Comparison of ENCODE assay signal across 30 cellular contexts in the genomic region with DNA sequence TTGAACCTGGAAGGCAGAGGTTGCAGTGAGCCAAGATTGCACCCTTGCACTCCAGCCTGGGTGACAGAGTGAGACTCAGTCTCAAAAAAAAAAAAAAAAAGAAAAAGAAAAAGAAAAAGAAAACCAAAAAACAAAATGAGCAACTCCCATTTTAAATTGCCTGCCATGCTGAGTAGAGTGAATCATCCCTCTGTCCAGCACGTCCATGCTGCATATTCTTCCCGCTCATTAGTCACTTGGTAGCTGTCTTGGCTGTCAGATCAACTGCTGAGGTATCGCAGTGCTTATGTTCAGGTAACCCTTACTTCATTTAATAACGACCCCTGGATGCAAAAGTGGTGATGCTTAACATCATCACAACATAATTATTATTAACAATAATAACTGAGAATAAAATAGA.
A peak's percentile ranks its signal among the peaks of the same experiment; 100 is the strongest.
DNase-seq lines count a peak whose midpoint lies in the region; ATAC-seq and TF ChIP-seq lines count a peak whose summit lies in the region.
"Had no signal": no experiment of that assay in that cellular context is flagged by ENCODE, and none has a peak within 500 bp of the region (broad histone marks: within the 10 kb centered on the region; RNA-seq: fewer than 3 reads in every experiment).

No MANE protein-coding gene starts in this region.

- no peak overlapping the region for H3K4me2 ChIP-seq in SK-N-SH

- peaks cover 10 to 23% of the 10 kb centered on the region in 2 experiments; a peak in 3 of 4 replicates for H3K4me1 ChIP-seq in SK-N-SH (ENCODE audit: control insufficient read depth in 1 of 2, insufficient read depth in 2 of 2, low read depth in 1 of 2, low read length in 1 of 2)

- POLR2A ChIA-PET in SK-N-SH (lab: Yijun Ruan, JAX): no interaction called here

- H3K9me2 ChIP-seq in SK-N-SH: no peaks in the 10 kb centered on the region

- H3K27me3 ChIP-seq in SK-N-SH (ENCODE audit: insufficient read depth): no peaks in the 10 kb centered on the region
- H3K27me3 ChIP-seq: dorsolateral prefrontal cortex, ovary, testis had no signal

- DNase-seq in SK-N-SH: no peak
- DNase-seq in RKO (ENCODE audit: low spot score): peak; percentile 51
- peak; percentile 67 for DNase-seq in choroid plexus epithelial cell (ENCODE audit: low read depth)
- peak; percentile 7 for DNase-seq in stimulated activated CD8-positive, alpha-beta memory T cell treated with anti-CD3 and anti-CD28 coated beads, Interleukin-4, amount 100 ng/mL, for 48 hours
- DNase-seq in NCI-H2227 treated with DMSO at 0.1 percent for 48 hours (lab: John Stamatoyannopoulos, UW): no peak
- DNase-seq: activated CD4-positive, alpha-beta T cell treated with anti-CD3 and anti-CD28 coated beads, Interleukin-2, amount 50 U/mL, for 4 hours; activated CD8-positive, alpha-beta memory T cell treated with anti-CD3 and anti-CD28 coated beads, Interleukin-2, amount 10 ng/mL, durations not matched to agents 7 days and 5 days; activated T-cell treated with anti-CD3 and anti-CD28 coated beads, Interleukin-2, amount 50 U/mL, for 48 hours; Calu3; DMS79; GOT3; immature natural killer cell; Karpas-422; MV-4-11; NCI-H1436; NCI-H2081 treated with DMSO at 0.1 percent for 48 hours; NCI-H446; NCI-H748 treated with DMSO at 0.1 percent for 48 hours; ovary; RPMI8226; small intestine; stimulated activated naive CD8-positive, alpha-beta T cell treated with anti-CD3 and anti-CD28 coated beads, Interleukin-15, Interleukin-2, amounts not matched to agents 100 U/mL and 50 U/mL, for 24 hours; T-helper 1 cell; testis had no signal

- peaks cover 23% of the 10 kb centered on the region for H3F3A ChIP-seq in SK-N-SH (replicated peaks; ENCODE audit: insufficient read depth)

- H3K79me2 ChIP-seq in SK-N-SH (ENCODE audit: insufficient read depth): no peaks in the 10 kb centered on the region

- WGBS in SK-N-SH (ENCODE audit: low lambda C conversion rate): 47% methylated on average over 4 of the region's 4 CpGs

- CTCF ChIA-PET in SK-N-SH (lab: Yijun Ruan, JAX): interaction anchor here (1.6 to 9.5 kb wide), 2 partner anchors 17 to 78 kb away, joined by 3 to 82 read pairs; no protein-coding TSS in a partner anchor

- no peaks in the 10 kb centered on the region for H3K9me3 ChIP-seq in SK-N-SH
- H3K9me3 ChIP-seq: ovary, testis had no signal

- no peaks in the 10 kb centered on the region for H4K20me1 ChIP-seq in SK-N-SH (ENCODE audit: insufficient read depth)

- TF ChIP-seq CTCF in SK-N-SH (IDR thresholded peaks at IDR 0.05) (no peak), choroid plexus epithelial cell (conservative IDR thresholded peaks at IDR 0.05; ENCODE audit: low read depth, low read length) (no peak)

- H3K4me3 ChIP-seq in SK-N-SH (ENCODE audit: low read depth in 2 of 2, low read length in 1 of 2) (no peak overlapping the region), choroid plexus epithelial cell (ENCODE audit: low read depth, low read length) (no peak overlapping the region)
- H3K4me3 ChIP-seq: dorsolateral prefrontal cortex, ovary, testis had no signal

- no peak overlapping the region for H2AFZ ChIP-seq in SK-N-SH (ENCODE audit: low read depth)

- no peak for TF ChIP-seq EP300 in SK-N-SH (IDR thresholded peaks at IDR 0.05; ENCODE audit: borderline replicate concordance in 1 of 2, low read depth in 1 of 2, low read length in 1 of 2)

- no peak for ATAC-seq in SK-N-SH treated with all-trans-retinoic acid at 6 μM for 48 hours
- no peak for ATAC-seq in GM19455 (IDR thresholded peaks at IDR 0.05; ENCODE audit: unreplicated experiment)
- no peak for ATAC-seq in GM18861 (IDR thresholded peaks at IDR 0.05; ENCODE audit: unreplicated experiment)
- ATAC-seq: activated CD8-positive, alpha-beta memory T cell treated with anti-CD3 and anti-CD28 coated beads, Interleukin-2, amount 10 ng/mL, durations not matched to agents 7 days and 5 days; stimulated activated naive CD8-positive, alpha-beta T cell treated with anti-CD3 and anti-CD28 coated beads, Interleukin-15, Interleukin-2, amounts not matched to agents 100 U/mL and 50 U/mL, for 24 hours had no signal

- H3K27ac ChIP-seq in SK-N-SH (ENCODE audit: low read depth in 2 of 2, low read length in 1 of 2): peak overlapping the region in 1 of 2 experiments; percentile 15; a peak in 1 of 4 replicates
- H3K27ac ChIP-seq: 22Rv1, C4-2B, dorsolateral prefrontal cortex, ovary, testis had no signal

- H3K9ac ChIP-seq in SK-N-SH: no peak overlapping the region

- no peak for TF ChIP-seq RAD21 in SK-N-SH (IDR thresholded peaks at IDR 0.05; ENCODE audit: low read length)

- H3K36me3 ChIP-seq in SK-N-SH (replicated peaks in 1 of 2; ENCODE audit: control insufficient read depth in 1 of 2, insufficient read depth in 2 of 2, low read length in 1 of 2): no peaks in the 10 kb centered on the region
- H3K36me3 ChIP-seq: ovary had no signal

TF ChIP-seq in SK-N-SH, 30 proteins besides CTCF, POLR2A, EP300 and RAD21 (continues in another document):
- TF ChIP-seq, protein P1, sequence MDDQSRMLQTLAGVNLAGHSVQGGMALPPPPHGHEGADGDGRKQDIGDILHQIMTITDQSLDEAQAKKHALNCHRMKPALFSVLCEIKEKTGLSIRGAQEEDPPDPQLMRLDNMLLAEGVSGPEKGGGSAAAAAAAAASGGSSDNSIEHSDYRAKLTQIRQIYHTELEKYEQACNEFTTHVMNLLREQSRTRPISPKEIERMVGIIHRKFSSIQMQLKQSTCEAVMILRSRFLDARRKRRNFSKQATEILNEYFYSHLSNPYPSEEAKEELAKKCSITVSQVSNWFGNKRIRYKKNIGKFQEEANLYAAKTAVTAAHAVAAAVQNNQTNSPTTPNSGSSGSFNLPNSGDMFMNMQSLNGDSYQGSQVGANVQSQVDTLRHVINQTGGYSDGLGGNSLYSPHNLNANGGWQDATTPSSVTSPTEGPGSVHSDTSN (IDR thresholded peaks at IDR 0.05): peak; percentile 82
- TF ChIP-seq, protein P2, sequence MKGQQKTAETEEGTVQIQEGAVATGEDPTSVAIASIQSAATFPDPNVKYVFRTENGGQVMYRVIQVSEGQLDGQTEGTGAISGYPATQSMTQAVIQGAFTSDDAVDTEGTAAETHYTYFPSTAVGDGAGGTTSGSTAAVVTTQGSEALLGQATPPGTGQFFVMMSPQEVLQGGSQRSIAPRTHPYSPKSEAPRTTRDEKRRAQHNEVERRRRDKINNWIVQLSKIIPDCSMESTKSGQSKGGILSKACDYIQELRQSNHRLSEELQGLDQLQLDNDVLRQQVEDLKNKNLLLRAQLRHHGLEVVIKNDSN (IDR thresholded peaks at IDR 0.05; ENCODE audit: borderline replicate concordance, low read depth): no peak
- TF ChIP-seq CHD2 (IDR thresholded peaks at IDR 0.05; ENCODE audit: low read length, partially characterized antibody) (no peak), YY1 (IDR thresholded peaks at IDR 0.05; ENCODE audit: low read depth) (no peak; the same call in 1 of the 2 replicates), SIN3A (IDR thresholded peaks at IDR 0.05; ENCODE audit: borderline replicate concordance, low read depth, low read length) (no peak), POLR2AphosphoS5 (IDR thresholded peaks at IDR 0.05; ENCODE audit: low read depth, low read length) (no peak), FOSL2 (IDR thresholded peaks at IDR 0.05; ENCODE audit: borderline replicate concordance, low read depth) (peak; percentile 70; the same call in 1 of the 2 replicates)
- TF ChIP-seq, protein P3, sequence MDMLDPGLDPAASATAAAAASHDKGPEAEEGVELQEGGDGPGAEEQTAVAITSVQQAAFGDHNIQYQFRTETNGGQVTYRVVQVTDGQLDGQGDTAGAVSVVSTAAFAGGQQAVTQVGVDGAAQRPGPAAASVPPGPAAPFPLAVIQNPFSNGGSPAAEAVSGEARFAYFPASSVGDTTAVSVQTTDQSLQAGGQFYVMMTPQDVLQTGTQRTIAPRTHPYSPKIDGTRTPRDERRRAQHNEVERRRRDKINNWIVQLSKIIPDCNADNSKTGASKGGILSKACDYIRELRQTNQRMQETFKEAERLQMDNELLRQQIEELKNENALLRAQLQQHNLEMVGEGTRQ (IDR thresholded peaks at IDR 0.05; ENCODE audit: borderline replicate concordance, low read depth, low read length): no peak

TF ChIP-seq in SK-N-SH treated with all-trans-retinoic acid at 6 μM for 48 hours, 23 proteins besides CTCF, POLR2A, EP300 and RAD21 (continues in another document):
- TF ChIP-seq BACH2 (CRISPR knock-in tag; IDR thresholded peaks at IDR 0.05; ENCODE audit: borderline replicate concordance): no peak
- TF ChIP-seq, protein P4, sequence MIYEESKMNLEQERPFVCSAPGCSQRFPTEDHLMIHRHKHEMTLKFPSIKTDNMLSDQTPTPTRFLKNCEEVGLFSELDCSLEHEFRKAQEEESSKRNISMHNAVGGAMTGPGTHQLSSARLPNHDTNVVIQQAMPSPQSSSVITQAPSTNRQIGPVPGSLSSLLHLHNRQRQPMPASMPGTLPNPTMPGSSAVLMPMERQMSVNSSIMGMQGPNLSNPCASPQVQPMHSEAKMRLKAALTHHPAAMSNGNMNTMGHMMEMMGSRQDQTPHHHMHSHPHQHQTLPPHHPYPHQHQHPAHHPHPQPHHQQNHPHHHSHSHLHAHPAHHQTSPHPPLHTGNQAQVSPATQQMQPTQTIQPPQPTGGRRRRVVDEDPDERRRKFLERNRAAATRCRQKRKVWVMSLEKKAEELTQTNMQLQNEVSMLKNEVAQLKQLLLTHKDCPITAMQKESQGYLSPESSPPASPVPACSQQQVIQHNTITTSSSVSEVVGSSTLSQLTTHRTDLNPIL (CRISPR knock-in tag; IDR thresholded peaks at IDR 0.05; ENCODE audit: low read depth): no peak
- TF ChIP-seq SNAI2 (CRISPR knock-in tag; IDR thresholded peaks at IDR 0.05): no peak
- TF ChIP-seq ISL1 (CRISPR knock-in tag; IDR thresholded peaks at IDR 0.05): no peak
- TF ChIP-seq ZNF8 (CRISPR knock-in tag; IDR thresholded peaks at IDR 0.05): no peak
- TF ChIP-seq PPARA (CRISPR knock-in tag; IDR thresholded peaks at IDR 0.05; ENCODE audit: borderline replicate concordance): no peak
- no peak for TF ChIP-seq ZNF565 (CRISPR knock-in tag; conservative IDR thresholded peaks at IDR 0.05; ENCODE audit: low read depth)
- no peak for TF ChIP-seq ZC3H10 (CRISPR knock-in tag; IDR thresholded peaks at IDR 0.05)
- no peak for TF ChIP-seq OSR1 (CRISPR knock-in tag; IDR thresholded peaks at IDR 0.05)
- TF ChIP-seq ZFP3 (CRISPR knock-in tag; IDR thresholded peaks at IDR 0.05): no peak
- TF ChIP-seq ZNF70 (CRISPR knock-in tag; IDR thresholded peaks at IDR 0.05): no peak
- TF ChIP-seq ESRRG (CRISPR knock-in tag; IDR thresholded peaks at IDR 0.05): no peak
- no peak for TF ChIP-seq TOX (CRISPR knock-in tag; IDR thresholded peaks at IDR 0.05; ENCODE audit: borderline replicate concordance)

Comparison
In these comparisons a context has a peak if more than half of its experiments do, and no peak if none do; other contexts are left out.
1. DNase-seq: peak in RKO (single experiment), choroid plexus epithelial cell (single experiment) and stimulated activated CD8-positive, alpha-beta memory T cell treated with anti-CD3 and anti-CD28 coated beads, Interleukin-4, amount 100 ng/mL, for 48 hours (single experiment); none in SK-N-SH (single experiment) and NCI-H2227 treated with DMSO at 0.1 percent for 48 hours (single experiment).